Comparison of ENCODE assay signal across 7 cellular contexts in the genomic region with DNA sequence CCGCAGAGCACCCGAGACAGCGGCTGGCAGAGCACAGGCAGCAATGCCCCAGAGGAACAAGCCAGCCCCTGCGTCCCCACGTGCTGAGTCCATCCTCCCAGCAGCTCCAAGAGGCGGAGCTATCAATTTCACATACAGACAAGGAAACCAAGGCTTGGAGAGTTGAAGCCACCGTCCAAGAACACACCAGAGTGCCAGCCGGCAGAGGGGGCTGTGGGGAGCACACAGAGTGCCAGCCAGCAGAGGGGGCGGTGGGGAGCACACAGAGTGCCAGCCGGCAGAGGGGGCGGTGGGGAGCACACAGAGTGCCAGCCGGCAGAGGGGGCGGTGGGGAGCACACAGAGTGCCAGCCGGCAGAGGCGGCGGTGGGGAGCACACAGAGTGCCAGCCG.
DNase-seq lines count a peak whose midpoint lies in the region; ATAC-seq and TF ChIP-seq lines count a peak whose summit lies in the region.
"Not testable (repeated sequence)": the region's sequence is repeated elsewhere in the genome, so short reads cannot be mapped to it uniquely, and the experiment has no call there.

No MANE protein-coding gene starts in this region.

- H3K27me3 ChIP-seq in dorsolateral prefrontal cortex, upper lobe of right lung: not testable (repeated sequence)

- CTCF ChIA-PET in WTC11 (lab: Charles Lee) = interaction anchor here (0.7 to 1.5 kb wide), 4 partner anchors 12 to 285 kb away, joined by 3 to 6 read pairs (median 4); no protein-coding TSS in a partner anchor

- H3K4me3 Mint-ChIP-seq in WTC11; stimulated activated effector memory CD8-positive, alpha-beta T cell treated with anti-CD3 and anti-CD28 coated beads, Interleukin-12 subunit alpha, Interleukin-12 subunit beta, amount 100 ng/mL, for 72 hours: not testable (repeated sequence)

- H3K9me3 ChIP-seq in upper lobe of right lung = not testable (repeated sequence)

- H3K36me3 Mint-ChIP-seq in WTC11; stimulated activated effector memory CD8-positive, alpha-beta T cell treated with anti-CD3 and anti-CD28 coated beads, Interleukin-12 subunit alpha, Interleukin-12 subunit beta, amount 100 ng/mL, for 72 hours: not testable (repeated sequence)

- H3K9me3 Mint-ChIP-seq in WTC11; stimulated activated effector memory CD8-positive, alpha-beta T cell treated with anti-CD3 and anti-CD28 coated beads, Interleukin-12 subunit alpha, Interleukin-12 subunit beta, amount 100 ng/mL, for 72 hours: not testable (repeated sequence)

- peak overlapping the region in 32 of 59 donors; percentile 2 to 74 (median 50) for H3K27ac ChIP-seq in dorsolateral prefrontal cortex
- not testable (repeated sequence) for H3K27ac ChIP-seq in upper lobe of right lung

- H3K27me3 Mint-ChIP-seq in WTC11 (ENCODE audit: low read depth) = not testable (repeated sequence)

- intact Hi-C loops in dorsolateral prefrontal cortex (cut with DNase I); upper lobe of right lung (cut with DNase I): not testable (repeated sequence)

- peak; percentile 32; the same call in 1 of the 2 replicates for ATAC-seq in WTC11
- ATAC-seq in stimulated activated effector memory CD8-positive, alpha-beta T cell treated with anti-CD3 and anti-CD28 coated beads, Interleukin-12 subunit alpha, Interleukin-12 subunit beta, amount 100 ng/mL, for 72 hours = not testable (repeated sequence)
- peak; percentile 9 for ATAC-seq in upper lobe of right lung

- not testable (repeated sequence) for H3K4me1 ChIP-seq in upper lobe of right lung

- TF ChIP-seq CTCF in WTC11 (IDR thresholded peaks at IDR 0.05); upper lobe of right lung (IDR thresholded peaks at IDR 0.05): not testable (repeated sequence)
- TF ChIP-seq CTCF in dorsolateral prefrontal cortex (IDR thresholded peaks at IDR 0.05 in 54 of 56, conservative IDR thresholded peaks at IDR 0.05 in 2 of 56; ENCODE audit: low read depth in 1 of 56, partially characterized antibody in 56 of 56) = peak in 5 of 56 donors; percentile 11 to 33 (median 18)

- H3K27ac Mint-ChIP-seq in WTC11 = not testable (repeated sequence)
- peak overlapping the region; percentile 10 for H3K27ac Mint-ChIP-seq in stimulated activated effector memory CD8-positive, alpha-beta T cell treated with anti-CD3 and anti-CD28 coated beads, Interleukin-12 subunit alpha, Interleukin-12 subunit beta, amount 100 ng/mL, for 72 hours

- POLR2A ChIA-PET in WTC11 (lab: Charles Lee) = not testable (repeated sequence)

- not testable (repeated sequence) for H3K4me1 Mint-ChIP-seq in WTC11
- H3K4me1 Mint-ChIP-seq in stimulated activated effector memory CD8-positive, alpha-beta T cell treated with anti-CD3 and anti-CD28 coated beads, Interleukin-12 subunit alpha, Interleukin-12 subunit beta, amount 100 ng/mL, for 72 hours = peaks cover 35% of the 10 kb centered on the region

- not testable (repeated sequence) for H3K4me3 ChIP-seq in dorsolateral prefrontal cortex, upper lobe of right lung

- DNase-seq in DMS153 (lab: John Stamatoyannopoulos, UW) (peak; percentile 16), NCI-H526 (lab: John Stamatoyannopoulos, UW) (peak; percentile 14 to 69), dorsolateral prefrontal cortex (peak in 2 of 10 donors; percentile 52 to 56), mesenteric fat pad (ENCODE audit: low spot score) (peak; percentile 71)
- not testable (repeated sequence) for DNase-seq in WTC11 (ENCODE audit: low spot score); stimulated activated effector memory CD8-positive, alpha-beta T cell treated with anti-CD3 and anti-CD28 coated beads, Interleukin-12 subunit alpha, Interleukin-12 subunit beta, amount 100 ng/mL, for 72 hours (ENCODE audit: low spot score in 2 of 2); upper lobe of right lung

- not testable (repeated sequence) for H3K36me3 ChIP-seq in upper lobe of right lung
